In the genomic region with DNA sequence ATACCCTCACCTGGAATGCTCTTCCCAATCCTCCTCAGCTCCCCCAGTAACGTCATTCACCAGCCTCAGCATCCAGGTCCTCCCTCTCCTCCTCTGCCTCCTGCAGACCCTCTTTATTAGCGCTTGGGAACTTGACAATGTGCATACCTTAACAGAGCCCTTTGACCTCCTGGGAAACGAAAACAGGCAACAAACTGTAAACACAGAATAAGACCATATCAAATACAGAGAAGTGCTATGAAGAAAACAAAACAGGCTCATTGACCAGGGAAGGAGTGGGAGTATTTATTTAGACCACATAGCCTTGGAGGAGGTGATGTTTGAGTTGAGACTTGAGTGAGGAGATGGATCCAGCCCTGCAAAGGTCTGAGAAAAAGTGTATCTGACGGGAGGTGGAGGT, we compare ENCODE assay signal across 2 cellular contexts.
TF ChIP-seq lines count a peak whose summit lies in the region.

No MANE protein-coding gene starts in this region.

TF ChIP-seq in IMR-90, 13 proteins besides CTCF, POLR2A, EP300 and RAD21:
- TF ChIP-seq SMC3 (IDR thresholded peaks at IDR 0.05; ENCODE audit: low read depth, low read length) (no peak), MXI1 (IDR thresholded peaks at IDR 0.05; ENCODE audit: borderline replicate concordance, low read depth, low read length) (no peak), BHLHE40 (IDR thresholded peaks at IDR 0.05; ENCODE audit: low read depth, low read length) (no peak), FOS (IDR thresholded peaks at IDR 0.05; ENCODE audit: low read depth, low read length) (no peak), CHD1 (IDR thresholded peaks at IDR 0.05; ENCODE audit: low read depth, low read length) (no peak), RFX5 (IDR thresholded peaks at IDR 0.05; ENCODE audit: low read depth, low read length) (no peak), RCOR1 (IDR thresholded peaks at IDR 0.05; ENCODE audit: insufficient replicate concordance, low read length) (no peak), NFE2L2 (IDR thresholded peaks at IDR 0.05; ENCODE audit: low read depth, low read length) (no peak), CEBPB (IDR thresholded peaks at IDR 0.05; ENCODE audit: low read depth, low read length) (no peak), MAZ (IDR thresholded peaks at IDR 0.05; ENCODE audit: borderline replicate concordance, low read depth, low read length) (no peak), MAFK (IDR thresholded peaks at IDR 0.05; ENCODE audit: low read depth, low read length) (no peak)
- TF ChIP-seq, protein P1, sequence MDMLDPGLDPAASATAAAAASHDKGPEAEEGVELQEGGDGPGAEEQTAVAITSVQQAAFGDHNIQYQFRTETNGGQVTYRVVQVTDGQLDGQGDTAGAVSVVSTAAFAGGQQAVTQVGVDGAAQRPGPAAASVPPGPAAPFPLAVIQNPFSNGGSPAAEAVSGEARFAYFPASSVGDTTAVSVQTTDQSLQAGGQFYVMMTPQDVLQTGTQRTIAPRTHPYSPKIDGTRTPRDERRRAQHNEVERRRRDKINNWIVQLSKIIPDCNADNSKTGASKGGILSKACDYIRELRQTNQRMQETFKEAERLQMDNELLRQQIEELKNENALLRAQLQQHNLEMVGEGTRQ (IDR thresholded peaks at IDR 0.05; ENCODE audit: low read depth, low read length), result no peak
- TF ChIP-seq, protein P2, sequence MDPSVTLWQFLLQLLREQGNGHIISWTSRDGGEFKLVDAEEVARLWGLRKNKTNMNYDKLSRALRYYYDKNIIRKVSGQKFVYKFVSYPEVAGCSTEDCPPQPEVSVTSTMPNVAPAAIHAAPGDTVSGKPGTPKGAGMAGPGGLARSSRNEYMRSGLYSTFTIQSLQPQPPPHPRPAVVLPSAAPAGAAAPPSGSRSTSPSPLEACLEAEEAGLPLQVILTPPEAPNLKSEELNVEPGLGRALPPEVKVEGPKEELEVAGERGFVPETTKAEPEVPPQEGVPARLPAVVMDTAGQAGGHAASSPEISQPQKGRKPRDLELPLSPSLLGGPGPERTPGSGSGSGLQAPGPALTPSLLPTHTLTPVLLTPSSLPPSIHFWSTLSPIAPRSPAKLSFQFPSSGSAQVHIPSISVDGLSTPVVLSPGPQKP (IDR thresholded peaks at IDR 0.05; ENCODE audit: borderline replicate concordance, low read depth, low read length), result no peak

TF ChIP-seq in H1, 55 proteins besides CTCF, POLR2A, EP300 and RAD21:
- TF ChIP-seq ZNF274 (IDR thresholded peaks at IDR 0.05; ENCODE audit: borderline replicate concordance, extremely low read depth, low read length), result no peak
- no peak for TF ChIP-seq JUN (IDR thresholded peaks at IDR 0.05; ENCODE audit: low read depth, low read length)
- no peak for TF ChIP-seq RFX5 (IDR thresholded peaks at IDR 0.05; ENCODE audit: borderline replicate concordance, low read depth, low read length)
- no peak for TF ChIP-seq MAFK (IDR thresholded peaks at IDR 0.05; ENCODE audit: low read depth, low read length)
- TF ChIP-seq TBP (IDR thresholded peaks at IDR 0.05; ENCODE audit: low read depth, low read length), result no peak
- TF ChIP-seq POLR2AphosphoS5 (IDR thresholded peaks at IDR 0.05; ENCODE audit: low read depth, low read length), result no peak
- TF ChIP-seq BACH1 (IDR thresholded peaks at IDR 0.05; ENCODE audit: low read length), result no peak
- TF ChIP-seq, protein P3, sequence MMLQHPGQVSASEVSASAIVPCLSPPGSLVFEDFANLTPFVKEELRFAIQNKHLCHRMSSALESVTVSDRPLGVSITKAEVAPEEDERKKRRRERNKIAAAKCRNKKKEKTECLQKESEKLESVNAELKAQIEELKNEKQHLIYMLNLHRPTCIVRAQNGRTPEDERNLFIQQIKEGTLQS (IDR thresholded peaks at IDR 0.05; ENCODE audit: insufficient read depth, low read depth, low read length), result no peak
- no peak for TF ChIP-seq GABPA (IDR thresholded peaks at IDR 0.05; ENCODE audit: borderline replicate concordance, insufficient read depth, low read length)
- no peak for TF ChIP-seq PHF8 (conservative IDR thresholded peaks at IDR 0.05; ENCODE audit: low read depth, low read length)
- no peak for TF ChIP-seq TAF7 (optimal IDR thresholded peaks at IDR 0.05; ENCODE audit: borderline replicate concordance, low read depth, low read length)
- TF ChIP-seq HDAC6 (IDR thresholded peaks at IDR 0.05; ENCODE audit: low read depth, low read length), result no peak
- TF ChIP-seq, protein P4, sequence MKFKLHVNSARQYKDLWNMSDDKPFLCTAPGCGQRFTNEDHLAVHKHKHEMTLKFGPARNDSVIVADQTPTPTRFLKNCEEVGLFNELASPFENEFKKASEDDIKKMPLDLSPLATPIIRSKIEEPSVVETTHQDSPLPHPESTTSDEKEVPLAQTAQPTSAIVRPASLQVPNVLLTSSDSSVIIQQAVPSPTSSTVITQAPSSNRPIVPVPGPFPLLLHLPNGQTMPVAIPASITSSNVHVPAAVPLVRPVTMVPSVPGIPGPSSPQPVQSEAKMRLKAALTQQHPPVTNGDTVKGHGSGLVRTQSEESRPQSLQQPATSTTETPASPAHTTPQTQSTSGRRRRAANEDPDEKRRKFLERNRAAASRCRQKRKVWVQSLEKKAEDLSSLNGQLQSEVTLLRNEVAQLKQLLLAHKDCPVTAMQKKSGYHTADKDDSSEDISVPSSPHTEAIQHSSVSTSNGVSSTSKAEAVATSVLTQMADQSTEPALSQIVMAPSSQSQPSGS (IDR thresholded peaks at IDR 0.05; ENCODE audit: low read length), result no peak
- TF ChIP-seq KDM4A (IDR thresholded peaks at IDR 0.05; ENCODE audit: low read depth, low read length, severe bottlenecking), result no peak
- TF ChIP-seq, protein P5, sequence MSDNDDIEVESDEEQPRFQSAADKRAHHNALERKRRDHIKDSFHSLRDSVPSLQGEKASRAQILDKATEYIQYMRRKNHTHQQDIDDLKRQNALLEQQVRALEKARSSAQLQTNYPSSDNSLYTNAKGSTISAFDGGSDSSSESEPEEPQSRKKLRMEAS (IDR thresholded peaks at IDR 0.05), result no peak
- no peak for TF ChIP-seq NRF1 (IDR thresholded peaks at IDR 0.05; ENCODE audit: low read depth, low read length)
- no peak for TF ChIP-seq TCF12 (IDR thresholded peaks at IDR 0.05; ENCODE audit: low read depth, low read length)
